Comparison of ENCODE assay signal across 16 cellular contexts in genomic region chr1:236673284-236673919, GRCh38. TPM values are rescaled to one million over a fixed set of nuclear protein-coding genes. Genes with fewer than 3 reads are reported as not detected.
A peak's percentile ranks its signal among the peaks of the same experiment; 100 is the strongest.
DNase-seq lines count a peak whose midpoint lies in the region; ATAC-seq and TF ChIP-seq lines count a peak whose summit lies in the region.
"Had no signal": no experiment of that assay in that cellular context is flagged by ENCODE, and none has a peak within 500 bp of the region (broad histone marks: within the 10 kb centered on the region; RNA-seq: fewer than 3 reads in every experiment).

No MANE protein-coding gene starts in this region.

- DNase-seq in GM04503 (ENCODE audit: low read depth) (peak; percentile 7), cardiac fibroblast (ENCODE audit: low read depth in 2 of 2) (peak; percentile 41 to 74), heart right ventricle (no peak), NCI-H1930 (lab: John Stamatoyannopoulos, UW) (no peak), GM19240 (ENCODE audit: insufficient read length, low spot score) (no peak), COLO668 (lab: John Stamatoyannopoulos, UW; ENCODE audit: unreplicated experiment) (no peak)
- DNase-seq: activated CD4-positive, alpha-beta T cell treated with anti-CD3 and anti-CD28 coated beads for 48 hours; activated effector memory CD4-positive, alpha-beta T cell treated with Interleukin-2 at 50 U/mL for 16 hours; CD8-positive, alpha-beta memory T cell; effector memory CD4-positive, alpha-beta T cell; Karpas-422; kidney glomerular epithelial cell; NCI-H1417; nephron progenitor cell; T-helper 1 cell had no signal

- 37 to 38% methylated on average over 5 of the region's 5 CpGs for WGBS in heart right ventricle, 2 donors

- ATAC-seq in heart right ventricle = peak; percentile 53 to 88 (median 76)

- TF ChIP-seq CTCF in cardiac fibroblast (IDR thresholded peaks at IDR 0.05; ENCODE audit: low read depth, low read length) = no peak
- TF ChIP-seq CTCF in heart right ventricle (IDR thresholded peaks at IDR 0.05) = no peak

- H3K9me3 ChIP-seq in heart right ventricle = no peaks in the 10 kb centered on the region
- H3K9me3 ChIP-seq in skeletal muscle tissue (ENCODE audit: control insufficient read depth in 3 of 3, low read length in 3 of 3) = no peaks in the 10 kb centered on the region

- H3K4me1 ChIP-seq in heart right ventricle (peaks cover 0 to 18% (median 7%) of the 10 kb centered on the region in 9 donors), skeletal muscle tissue (ENCODE audit: control insufficient read depth in 3 of 3, insufficient read depth in 3 of 3, low read length in 3 of 3) (peaks cover 7 to 15% (median 8%) of the 10 kb centered on the region in 3 donors)

- H3K27me3 ChIP-seq in heart right ventricle (no peaks in the 10 kb centered on the region), skeletal muscle tissue (ENCODE audit: control insufficient read depth in 3 of 3, insufficient read depth in 3 of 3, low read length in 3 of 3) (no peaks in the 10 kb centered on the region)

- H3K36me3 ChIP-seq in heart right ventricle (no peaks in the 10 kb centered on the region), skeletal muscle tissue (ENCODE audit: control insufficient read depth in 3 of 3, insufficient read depth in 3 of 3, low read length in 3 of 3) (no peaks in the 10 kb centered on the region)

- H3K9ac ChIP-seq in skeletal muscle tissue (ENCODE audit: low read depth in 1 of 3, low read length in 3 of 3) = peak overlapping the region in 1 of 3 donors; percentile 58

- peak overlapping the region in 1 of 10 donors; percentile 16 for H3K27ac ChIP-seq in heart right ventricle
- H3K27ac ChIP-seq in skeletal muscle tissue (ENCODE audit: low read depth, low read length) = peak overlapping the region; percentile 37

- intact Hi-C loops in heart right ventricle (cut with DNase I) = loop anchor here in 1 of 10 donors (5.0 kb wide), 1 partner anchor 56 kb away; no protein-coding TSS in a partner anchor

- no peak overlapping the region for H3K4me3 ChIP-seq in cardiac fibroblast (replicated peaks in 1 of 2; ENCODE audit: low read depth in 2 of 2, low read length in 2 of 2)
- peak overlapping the region in 4 of 10 donors; percentile 10 to 31 (median 20) for H3K4me3 ChIP-seq in heart right ventricle
- H3K4me3 ChIP-seq in skeletal muscle tissue (ENCODE audit: low read length in 3 of 3) = peak overlapping the region in 2 of 3 donors; percentile 4 to 41

RNA-seq across cellular contexts. Expression of gene ACTN2, which starts 12.9 kb away (rescaled TPM):
- total RNA-seq in heart right ventricle (1,000 to 10,000 TPM; 2,366 to 4,290 (median 3,682) TPM), skeletal muscle tissue (660 TPM)
- 1,000 to 10,000 TPM in 1 of 2 donors, 100 to 1,000 TPM in 1; 599 to 1,375 TPM for polyA plus RNA-seq in heart right ventricle
- total RNA-seq: CD8-positive, alpha-beta memory T cell had no signal
- polyA plus RNA-seq: CD8-positive, alpha-beta memory T cell had no signal

Comparison
In these comparisons a context has a peak if more than half of its experiments do, and no peak if none do; other contexts are left out.
1. DNase-seq: peak in GM04503 (single experiment) and cardiac fibroblast (2 of 2); none in heart right ventricle (0 of 2), NCI-H1930 (0 of 2), GM19240 (single experiment) and COLO668 (single experiment).
2. H3K4me3 ChIP-seq: peak in skeletal muscle tissue (2 of 3); none in cardiac fibroblast (0 of 2).